In genomic region chrX:149871940-149872339, GRCh38 we compare ENCODE assay signal across 9 cellular contexts. TPM values are rescaled to one million over a fixed set of nuclear protein-coding genes. Genes with fewer than 3 reads are reported as not detected.
DNase-seq lines count a peak whose midpoint lies in the region; ATAC-seq and TF ChIP-seq lines count a peak whose summit lies in the region.
"Had no signal": no experiment of that assay in that cellular context is flagged by ENCODE, and none has a peak within 500 bp of the region (broad histone marks: within the 10 kb centered on the region; RNA-seq: fewer than 3 reads in every experiment).

No MANE protein-coding gene starts in this region.

- 45 to 52% (median 46%) methylated on average over 3 of the region's 3 CpGs for WGBS in psoas muscle, 3 donors

- H3K36me3 Mint-ChIP-seq in immature natural killer cell: no peaks in the 10 kb centered on the region

- H3K4me1 Mint-ChIP-seq in immature natural killer cell: peaks cover 11 to 15% of the 10 kb centered on the region in 2 donors

- POLR2A ChIA-PET in GM10248 (lab: Yijun Ruan, JAX): no interaction called here

- peaks cover 3 to 14% (median 4%) of the 10 kb centered on the region in 3 donors for H3K27me3 Mint-ChIP-seq in immature natural killer cell (ENCODE audit: low read depth in 3 of 3)

- H3K4me3 ChIP-seq in psoas muscle: no peak overlapping the region

- no peaks in the 10 kb centered on the region for H3K36me3 ChIP-seq in psoas muscle (ENCODE audit: insufficient read depth in 1 of 2, low read depth in 1 of 2)

- DNase-seq in GM10248 (ENCODE audit: extremely low spot score): peak; percentile 56
- peak; percentile 52 for DNase-seq in M059J (ENCODE audit: low read depth)
- DNase-seq in activated T-cell treated with anti-CD3 and anti-CD28 coated beads for 1 hour (ENCODE audit: low read depth): peak; percentile 40
- DNase-seq in immature natural killer cell: peak; percentile 72 to 81 (median 76)
- DNase-seq in stimulated activated CD8-positive, alpha-beta memory T cell treated with anti-CD3 and anti-CD28 coated beads, Interleukin-4, amount 100 ng/mL, for 4 hours (ENCODE audit: low read depth in 2 of 2, low spot score in 1 of 2): peak; percentile 22 to 59
- no peak for DNase-seq in psoas muscle
- no peak for DNase-seq in dedifferentiated amniotic fluid mesenchymal stem cell (ENCODE audit: extremely low spot score)

- H3K27me3 ChIP-seq in psoas muscle (ENCODE audit: insufficient read depth in 3 of 3, low read length in 2 of 3): no peaks in the 10 kb centered on the region

- H3K27ac ChIP-seq in psoas muscle: no peak overlapping the region

- no peaks in the 10 kb centered on the region for H3K9me3 Mint-ChIP-seq in immature natural killer cell

- intact Hi-C loops in psoas muscle (cut with DNase I): no loop called here

- peak overlapping the region in 2 of 5 donors; percentile 39 to 59 for H3K4me3 Mint-ChIP-seq in immature natural killer cell

- ATAC-seq in GM21786 (IDR thresholded peaks at IDR 0.05; ENCODE audit: unreplicated experiment): peak; percentile 89
- ATAC-seq in psoas muscle: no peak

- H3K9me3 ChIP-seq in psoas muscle: no peaks in the 10 kb centered on the region

- TF ChIP-seq CTCF in GM10248 (IDR thresholded peaks at IDR 0.05; ENCODE audit: control extremely low read depth, extremely low read depth, low read depth, missing control alignments) (peak; percentile 40), psoas muscle (IDR thresholded peaks at IDR 0.05) (no peak)

- CTCF ChIA-PET in GM10248 (lab: Yijun Ruan, JAX): interaction anchor here (1.0 to 1.8 kb wide), 7 partner anchors 9 to 66 kb away, joined by 3 to 7 read pairs (median 4); partner anchors contain the start of gene EOLA2

- no peaks in the 10 kb centered on the region for H3K4me1 ChIP-seq in psoas muscle

- peak overlapping the region in 4 of 6 donors; percentile 22 to 76 (median 52) for H3K27ac Mint-ChIP-seq in immature natural killer cell

RNA-seq across cellular contexts. Expression of gene MAGEA8, which starts 9.0 kb away (rescaled TPM):
- total RNA-seq in M059J (2014; rRNA removed; shearing (Covaris generic)): not detected in 2 replicates
- not detected for polyA plus RNA-seq in immature natural killer cell
- total RNA-seq in psoas muscle: not detected
- not detected for polyA plus RNA-seq in psoas muscle
- total RNA-seq: T-helper 1 cell treated with Interleukin-12 subunit alpha and Interleukin-12 subunit beta and Interleukin-4 antibody, amounts not matched to agents 30 ng/mL and 1 ng/mL, for 36 hours had no signal

RNA-seq across cellular contexts. Expression of gene HSFX4, which starts 57.4 kb away (rescaled TPM):
- not detected in 2 replicates for total RNA-seq in M059J (2014; rRNA removed; shearing (Covaris generic))
- not detected for polyA plus RNA-seq in immature natural killer cell
- not detected for total RNA-seq in psoas muscle
- under 1 TPM in 1 of 3 donors, not detected in 2; 0.08 TPM for polyA plus RNA-seq in psoas muscle
- total RNA-seq: T-helper 1 cell treated with Interleukin-12 subunit alpha and Interleukin-12 subunit beta and Interleukin-4 antibody, amounts not matched to agents 30 ng/mL and 1 ng/mL, for 36 hours had no signal

Comparison
In these comparisons a context has a peak if more than half of its experiments do, and no peak if none do; other contexts are left out.
1. DNase-seq: peak in GM10248 (single experiment), M059J (single experiment), activated T-cell treated with anti-CD3 and anti-CD28 coated beads for 1 hour (single experiment), immature natural killer cell (3 of 3) and stimulated activated CD8-positive, alpha-beta memory T cell treated with anti-CD3 and anti-CD28 coated beads, Interleukin-4, amount 100 ng/mL, for 4 hours (2 of 2); none in psoas muscle (0 of 2) and dedifferentiated amniotic fluid mesenchymal stem cell (single experiment).